ENCODE assay signal across 14 cellular contexts in genomic region chr7:92761391-92762098, GRCh38.
A peak's percentile ranks its signal among the peaks of the same experiment; 100 is the strongest.
DNase-seq lines count a peak whose midpoint lies in the region; ATAC-seq and TF ChIP-seq lines count a peak whose summit lies in the region.
"Had no signal": no experiment of that assay in that cellular context is flagged by ENCODE, and none has a peak within 500 bp of the region (broad histone marks: within the 10 kb centered on the region; RNA-seq: fewer than 3 reads in every experiment).

No MANE protein-coding gene starts in this region.

- H3K4me3 Mint-ChIP-seq in chondrocyte (ENCODE audit: unreplicated experiment): no peak overlapping the region
- no peak overlapping the region for H3K4me3 Mint-ChIP-seq in natural killer cell treated with Interleukin-12 subunit alpha and Interleukin-12 subunit beta and Interleukin-15 and Interleukin-18, amount 100 ng/mL, for 72 hours

- ATAC-seq in natural killer cell treated with Interleukin-12 subunit alpha and Interleukin-12 subunit beta and Interleukin-15 and Interleukin-18, amount 100 ng/mL, for 72 hours: no peak

- peak overlapping the region; percentile 93 for H3K27ac Mint-ChIP-seq in chondrocyte (ENCODE audit: unreplicated experiment)
- H3K27ac Mint-ChIP-seq in natural killer cell treated with Interleukin-12 subunit alpha and Interleukin-12 subunit beta and Interleukin-15 and Interleukin-18, amount 100 ng/mL, for 72 hours: peak overlapping the region; percentile 38 to 72
- H3K27ac Mint-ChIP-seq: progenitor cell of endocrine pancreas had no signal

- peaks cover 15% of the 10 kb centered on the region for H3K36me3 Mint-ChIP-seq in chondrocyte (ENCODE audit: low read depth)
- peaks cover 42% of the 10 kb centered on the region for H3K36me3 Mint-ChIP-seq in natural killer cell treated with Interleukin-12 subunit alpha and Interleukin-12 subunit beta and Interleukin-15 and Interleukin-18, amount 100 ng/mL, for 72 hours

- H3K4me3 ChIP-seq in BLaER1 treated with 17β-estradiol and CSF1 and Interleukin-3, amounts not matched to agents 10 nM and 100 nM: no peak overlapping the region
- H3K4me3 ChIP-seq in Peyer's patch: no peak overlapping the region
- H3K4me3 ChIP-seq: SK-N-MC had no signal

- TF ChIP-seq POLR2A in Peyer's patch (IDR thresholded peaks at IDR 0.05): no peak
- no peak for TF ChIP-seq POLR2A in erythroblast (IDR thresholded peaks at IDR 0.05; ENCODE audit: low read length)

- DNase-seq in chondrocyte (ENCODE audit: low spot score): no peak
- no peak for DNase-seq in natural killer cell treated with Interleukin-12 subunit alpha and Interleukin-12 subunit beta and Interleukin-15 and Interleukin-18, amount 100 ng/mL, for 72 hours (ENCODE audit: low spot score)
- no peak for DNase-seq in Peyer's patch
- no peak for DNase-seq in NCI-H510A (lab: John Stamatoyannopoulos, UW)
- DNase-seq in OCI-M1 (lab: John Stamatoyannopoulos, UW): no peak
- DNase-seq in erythroblast (lab: John Stamatoyannopoulos, UW): no peak
- DNase-seq: activated CD8-positive, alpha-beta memory T cell treated with anti-CD3 and anti-CD28 coated beads, Interleukin-2, amount 50 U/mL, for 48 hours; BE2C; dermis blood vessel endothelial cell; NCI-H2171 treated with DMSO at 0.1 percent for 48 hours had no signal

- peaks cover 0 to 11% (median 0%) of the 10 kb centered on the region in 11 experiments; a peak in 4 of 22 replicates for H3K36me3 ChIP-seq in BLaER1 treated with 17β-estradiol and CSF1 and Interleukin-3, amounts not matched to agents 10 nM and 100 nM
- H3K36me3 ChIP-seq in KOPT-K1 (ENCODE audit: insufficient read depth, low read length) (peaks cover 91% of the 10 kb centered on the region), Peyer's patch (no peaks in the 10 kb centered on the region)

- peaks cover 4% of the 10 kb centered on the region for H3K9me3 Mint-ChIP-seq in chondrocyte (ENCODE audit: low read depth)
- peaks cover 3% of the 10 kb centered on the region for H3K9me3 Mint-ChIP-seq in natural killer cell treated with Interleukin-12 subunit alpha and Interleukin-12 subunit beta and Interleukin-15 and Interleukin-18, amount 100 ng/mL, for 72 hours

- H3K27me3 Mint-ChIP-seq in chondrocyte (ENCODE audit: low read depth): no peaks in the 10 kb centered on the region
- no peaks in the 10 kb centered on the region for H3K27me3 Mint-ChIP-seq in natural killer cell treated with Interleukin-12 subunit alpha and Interleukin-12 subunit beta and Interleukin-15 and Interleukin-18, amount 100 ng/mL, for 72 hours
- H3K27me3 Mint-ChIP-seq: progenitor cell of endocrine pancreas had no signal

- H3K9ac ChIP-seq in BLaER1 treated with 17β-estradiol and CSF1 and Interleukin-3, amounts not matched to agents 10 nM and 100 nM: no peak overlapping the region

- H3K27me3 ChIP-seq in BLaER1 treated with 17β-estradiol and CSF1 and Interleukin-3, amounts not matched to agents 10 nM and 100 nM: no peaks in the 10 kb centered on the region
- H3K27me3 ChIP-seq in Peyer's patch: no peaks in the 10 kb centered on the region
- H3K27me3 ChIP-seq: BE2C had no signal

- peaks cover 7 to 47% (median 20%) of the 10 kb centered on the region in 10 experiments; a peak in 18 of 20 replicates for H3K4me1 ChIP-seq in BLaER1 treated with 17β-estradiol and CSF1 and Interleukin-3, amounts not matched to agents 10 nM and 100 nM
- peaks cover 0 to 4% (median 0%) of the 10 kb centered on the region in 4 donors for H3K4me1 ChIP-seq in Peyer's patch

- peak overlapping the region in 7 of 11 experiments; percentile 29 to 68 (median 53); a peak in 10 of 22 replicates for H3K4me2 ChIP-seq in BLaER1 treated with 17β-estradiol and CSF1 and Interleukin-3, amounts not matched to agents 10 nM and 100 nM

- H4K20me1 ChIP-seq in BLaER1 treated with 17β-estradiol and CSF1 and Interleukin-3, amounts not matched to agents 10 nM and 100 nM: no peaks in the 10 kb centered on the region

- peaks cover 0 to 19% (median 5%) of the 10 kb centered on the region in 11 experiments; a peak in 10 of 22 replicates for H3K9me3 ChIP-seq in BLaER1 treated with 17β-estradiol and CSF1 and Interleukin-3, amounts not matched to agents 10 nM and 100 nM (replicated peaks in 1 of 11)
- H3K9me3 ChIP-seq in KOPT-K1 (ENCODE audit: insufficient read depth, low read length, poor library complexity, severe bottlenecking) (no peaks in the 10 kb centered on the region), Peyer's patch (no peaks in the 10 kb centered on the region)
- H3K9me3 ChIP-seq: BE2C had no signal

- TF ChIP-seq CTCF in chondrocyte (IDR thresholded peaks at IDR 0.05) (no peak), Peyer's patch (IDR thresholded peaks at IDR 0.05) (no peak)

- H3K4me1 Mint-ChIP-seq in chondrocyte (ENCODE audit: low read depth): peaks cover 71% of the 10 kb centered on the region
- peaks cover 37 to 47% of the 10 kb centered on the region in 2 donors for H3K4me1 Mint-ChIP-seq in natural killer cell treated with Interleukin-12 subunit alpha and Interleukin-12 subunit beta and Interleukin-15 and Interleukin-18, amount 100 ng/mL, for 72 hours (ENCODE audit: low read depth in 2 of 2)

- 0 out of 22 replicates have a peak overlapping the region, but pooled peaks of 1 of the 11 experiments have one; percentile 12 for H3K27ac ChIP-seq in BLaER1 treated with 17β-estradiol and CSF1 and Interleukin-3, amounts not matched to agents 10 nM and 100 nM
- peak overlapping the region; percentile 96 for H3K27ac ChIP-seq in KOPT-K1 (ENCODE audit: low read depth, low read length, poor library complexity, severe bottlenecking)
- no peak overlapping the region for H3K27ac ChIP-seq in Peyer's patch
- H3K27ac ChIP-seq: SK-N-MC had no signal
